18 cellular contexts compared by ENCODE assay signal in genomic region chrX:104392350-104392749, GRCh38.
DNase-seq lines count a peak whose midpoint lies in the region; ATAC-seq, FAIRE-seq and TF ChIP-seq lines count a peak whose summit lies in the region.
"Had no signal": no experiment of that assay in that cellular context is flagged by ENCODE, and none has a peak within 500 bp of the region (broad histone marks: within the 10 kb centered on the region; RNA-seq: fewer than 3 reads in every experiment).

No MANE protein-coding gene starts in this region.

- intact Hi-C loops in mammary epithelial cell (cut with micrococcal nuclease), result no loop called here
- intact Hi-C loops in HepG2 (cut with micrococcal nuclease; ENCODE audit: unreplicated experiment), result no loop called here

- H3K4me2 ChIP-seq in mammary epithelial cell (ENCODE audit: insufficient read depth, low read depth, low read length) (peak overlapping the region; percentile 56), HepG2 (ENCODE audit: low read depth, low read length) (no peak overlapping the region)
- H3K4me2 ChIP-seq: BLaER1 had no signal

- peaks cover 15% of the 10 kb centered on the region for H3K4me1 ChIP-seq in mammary epithelial cell (ENCODE audit: insufficient read depth, low read length)
- H3K4me1 ChIP-seq in foreskin keratinocyte, result no peaks in the 10 kb centered on the region
- H3K4me1 ChIP-seq in HepG2 (ENCODE audit: insufficient read depth, low read length), result no peaks in the 10 kb centered on the region
- H3K4me1 ChIP-seq: BLaER1, HAP-1 had no signal

- BruUV-seq in mammary epithelial cell (replicated peaks; lab: Mats Ljungman, UMichigan) (no TSS peak), HepG2 (replicated peaks; lab: Mats Ljungman, UMichigan) (no TSS peak)

- H3K9me3 ChIP-seq in mammary epithelial cell (replicated peaks; ENCODE audit: insufficient read depth, low read length) (no peaks in the 10 kb centered on the region), HepG2 (ENCODE audit: low read length) (no peaks in the 10 kb centered on the region)
- H3K9me3 ChIP-seq: BLaER1, HAP-1 had no signal

- TF ChIP-seq RAD21 in HepG2 (CRISPR knock-in tag; IDR thresholded peaks at IDR 0.05), result no peak

- CTCF ChIA-PET in RWPE1 (lab: Yijun Ruan, JAX) (no interaction called here), mammary epithelial cell (lab: Charles Lee; ENCODE audit: low non-redundant PET) (no interaction called here), HepG2 (lab: Yijun Ruan, JAX; ENCODE audit: low intra/inter-chr PET ratio, low total read pairs) (no interaction called here)

- peak; percentile 51 for ATAC-seq in foreskin keratinocyte
- ATAC-seq in HepG2, result no peak

- TF ChIP-seq CTCF in RWPE1 (conservative IDR thresholded peaks at IDR 0.05; ENCODE audit: low read depth), result no peak
- no peak for TF ChIP-seq CTCF in mammary epithelial cell (conservative IDR thresholded peaks at IDR 0.05 in 1 of 2, IDR thresholded peaks at IDR 0.05 in 1 of 2; ENCODE audit: extremely low read depth in 1 of 2, insufficient read depth in 1 of 2, low read depth in 1 of 2, low read length in 2 of 2)
- no peak for TF ChIP-seq CTCF in epithelial cell of esophagus (IDR thresholded peaks at IDR 0.05; ENCODE audit: insufficient read depth, low read depth, low read length, missing control alignments)
- TF ChIP-seq CTCF in foreskin keratinocyte (conservative IDR thresholded peaks at IDR 0.05), result no peak
- no peak for TF ChIP-seq CTCF in HepG2 (CRISPR knock-in tag; IDR thresholded peaks at IDR 0.05)

- H3K9ac ChIP-seq in mammary epithelial cell (ENCODE audit: insufficient read depth, low read length), result peak overlapping the region; percentile 36
- H3K9ac ChIP-seq in HepG2 (ENCODE audit: insufficient read depth, low read depth, low read length), result no peak overlapping the region
- H3K9ac ChIP-seq: BLaER1, GM23248 had no signal

- H3K4me3 ChIP-seq in mammary epithelial cell (replicated peaks in 1 of 3; ENCODE audit: insufficient read depth in 1 of 3, low read depth in 2 of 3, low read length in 3 of 3) (no peak overlapping the region), epithelial cell of esophagus (ENCODE audit: low read length) (no peak overlapping the region), HepG2 (replicated peaks in 1 of 3; ENCODE audit: insufficient read depth in 1 of 3, low read depth in 2 of 3, low read length in 3 of 3) (no peak overlapping the region)
- H3K4me3 ChIP-seq: BLaER1, GM23248, HAP-1 had no signal

- TF ChIP-seq EP300 in HepG2 (IDR thresholded peaks at IDR 0.05; ENCODE audit: low read depth in 2 of 2, low read length in 2 of 2) (no peak), HepG2 (CRISPR knock-in tag; IDR thresholded peaks at IDR 0.05; ENCODE audit: borderline replicate concordance) (no peak)

- DNase-seq in RWPE1 (ENCODE audit: low spot score) (peak; percentile 24), mammary epithelial cell (peak; percentile 54), epithelial cell of esophagus (ENCODE audit: low read depth) (peak; percentile 54), foreskin keratinocyte (peak in 1 of 2 donors; percentile 42), HepG2 (ENCODE audit: low spot score) (no peak), cerebellar nuclear complex (lab: John Stamatoyannopoulos, UW) (no peak), SIG-M5 treated with dmso at 0.1 percent for 504 hours (lab: John Stamatoyannopoulos, UW; ENCODE audit: unreplicated experiment) (no peak), NCI-H1092 treated with DMSO at 0.1 percent for 48 hours (lab: John Stamatoyannopoulos, UW) (no peak)
- DNase-seq: 8988T; CD4-positive, alpha-beta memory T cell; DMS153; DMS79; GDM1; GM23248 had no signal

- dilution Hi-C loops in mammary epithelial cell (cut with HindIII; ENCODE audit: low sequenced_read_pairs), result no loop called here

- H2AFZ ChIP-seq in mammary epithelial cell (ENCODE audit: low read depth, low read length) (peak overlapping the region; percentile 68), HepG2 (ENCODE audit: low read length) (no peak overlapping the region)
- H2AFZ ChIP-seq: GM23248 had no signal

- FAIRE-seq in HepG2 (lab: Jason Lieb, UNC), result no peak
- FAIRE-seq: GM12892, GM18507 had no signal

- no peaks in the 10 kb centered on the region for H3K36me3 ChIP-seq in mammary epithelial cell (ENCODE audit: insufficient read depth, low read length)
- H3K36me3 ChIP-seq in HepG2 (replicated peaks in 1 of 2; ENCODE audit: control insufficient read depth in 1 of 2, insufficient read depth in 2 of 2, low read length in 2 of 2), result no peaks in the 10 kb centered on the region
- H3K36me3 ChIP-seq: BLaER1, HAP-1 had no signal

- H3K27me3 ChIP-seq in mammary epithelial cell (ENCODE audit: insufficient read depth, low read length), result no peaks in the 10 kb centered on the region
- H3K27me3 ChIP-seq in foreskin keratinocyte, result no peaks in the 10 kb centered on the region
- H3K27me3 ChIP-seq in HepG2 (ENCODE audit: control insufficient read depth in 1 of 2, insufficient read depth in 2 of 2, low read length in 2 of 2), result no peaks in the 10 kb centered on the region
- H3K27me3 ChIP-seq: BLaER1 had no signal

- no peaks in the 10 kb centered on the region for H4K20me1 ChIP-seq in mammary epithelial cell (ENCODE audit: insufficient read depth, low read length)
- no peaks in the 10 kb centered on the region for H4K20me1 ChIP-seq in HepG2 (ENCODE audit: insufficient read depth, low read length)
- H4K20me1 ChIP-seq: BLaER1 had no signal

- no peak for TF ChIP-seq POLR2A in HepG2 (IDR thresholded peaks at IDR 0.05; ENCODE audit: insufficient read depth in 1 of 2, low read depth in 2 of 2, low read length in 2 of 2)

- POLR2A ChIA-PET in RWPE1 (lab: Yijun Ruan, JAX; ENCODE audit: low non-redundant PET) (no interaction called here), HepG2 (lab: Yijun Ruan, JAX) (no interaction called here)

- no peak overlapping the region for H3K27ac ChIP-seq in RWPE1
- peak overlapping the region; percentile 79 for H3K27ac ChIP-seq in mammary epithelial cell (ENCODE audit: insufficient read depth, low read depth, low read length)
- peak overlapping the region; percentile 49 for H3K27ac ChIP-seq in foreskin keratinocyte
- H3K27ac ChIP-seq in HepG2 (ENCODE audit: extremely low read length, insufficient read depth, low read length), result no peak overlapping the region
- H3K27ac ChIP-seq: BLaER1, GM23248 had no signal

- WGBS in mammary epithelial cell (ENCODE audit: low coverage, missing lambda C conversion rate), result 0% methylated on average over 4 of the region's 4 CpGs
- 5% methylated on average over 4 of the region's 4 CpGs for WGBS in HepG2 (ENCODE audit: low lambda C conversion rate)

- in situ Hi-C loops in mammary epithelial cell (cut with MboI; ENCODE audit: low sequenced_read_pairs in 2 of 2) (no loop called here), HepG2 (cut with HindIII; ENCODE audit: extremely low pct_ligation_motif_present, low pct_unique_long_range_greater_than_20kb) (no loop called here)

- H3K79me2 ChIP-seq in mammary epithelial cell (ENCODE audit: insufficient read depth, low read length), result no peaks in the 10 kb centered on the region
- no peaks in the 10 kb centered on the region for H3K79me2 ChIP-seq in HepG2 (ENCODE audit: insufficient read depth, low read length)

TF ChIP-seq in HepG2, 621 proteins besides CTCF, POLR2A, EP300 and RAD21:
- TF ChIP-seq ZBTB20 (CRISPR knock-in tag; IDR thresholded peaks at IDR 0.05; ENCODE audit: borderline replicate concordance, low read depth) (no peak), CERS6 (CRISPR knock-in tag; IDR thresholded peaks at IDR 0.05) (no peak), ZNF317 (CRISPR knock-in tag; IDR thresholded peaks at IDR 0.05) (no peak), ZBTB38 (CRISPR knock-in tag; IDR thresholded peaks at IDR 0.05) (no peak)

Comparison
In these comparisons a context has a peak if more than half of its experiments do, and no peak if none do; other contexts are left out.
1. DNase-seq: peak in RWPE1 (single experiment), mammary epithelial cell (single experiment) and epithelial cell of esophagus (single experiment); none in HepG2 (single experiment), cerebellar nuclear complex (0 of 2), SIG-M5 treated with dmso at 0.1 percent for 504 hours (single experiment) and NCI-H1092 treated with DMSO at 0.1 percent for 48 hours (single experiment).
2. H3K27ac ChIP-seq: peak in mammary epithelial cell (single experiment) and foreskin keratinocyte (single experiment); none in RWPE1 (single experiment) and HepG2 (single experiment).